In the genomic region with DNA sequence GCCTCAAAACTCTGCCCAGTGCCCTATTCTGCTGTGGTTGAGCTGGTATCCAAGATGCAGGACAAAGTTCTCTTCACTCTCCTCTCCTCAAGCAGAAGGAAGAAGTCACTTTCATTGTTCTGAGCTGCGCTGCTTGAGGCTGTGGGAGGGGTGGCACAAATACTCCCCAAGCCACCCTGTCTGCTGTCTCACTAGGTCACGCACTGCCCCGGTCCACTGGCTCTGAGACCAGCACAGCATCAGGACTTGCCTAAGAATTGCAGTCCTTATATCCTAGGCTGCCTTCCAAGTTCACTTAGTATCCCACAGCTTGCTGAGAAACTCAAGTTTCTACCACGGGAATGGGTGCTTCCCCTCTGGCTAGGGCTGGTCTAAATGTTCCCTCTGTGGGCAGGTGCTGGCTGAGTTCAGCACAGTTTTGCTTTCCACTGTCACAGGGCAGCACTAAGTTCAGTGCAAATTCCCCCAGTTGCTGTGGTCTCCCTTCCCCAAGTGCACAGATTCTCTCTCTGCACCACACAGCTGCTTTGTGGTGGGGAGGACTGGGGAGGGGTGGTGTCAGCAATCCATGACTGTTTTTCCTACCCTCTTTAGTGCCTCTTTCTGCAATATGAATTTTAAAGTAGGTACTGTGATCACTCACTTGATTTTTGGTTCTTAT, we compare ENCODE assay signal across 15 cellular contexts. TPM values are rescaled to one million over a fixed set of nuclear protein-coding genes. Genes with fewer than 3 reads are reported as not detected.
DNase-seq lines count a peak whose midpoint lies in the region; ATAC-seq and TF ChIP-seq lines count a peak whose summit lies in the region.
"Had no signal": no experiment of that assay in that cellular context is flagged by ENCODE, and none has a peak within 500 bp of the region (broad histone marks: within the 10 kb centered on the region; RNA-seq: fewer than 3 reads in every experiment).

No MANE protein-coding gene starts in this region.

- peaks cover 10% of the 10 kb centered on the region for H3K27me3 Mint-ChIP-seq in activated naive CD8-positive, alpha-beta T cell treated with anti-CD3 and anti-CD28 coated beads, Interleukin-2, amount 10 ng/mL, durations not matched to agents 7 days and 5 days
- H3K27me3 Mint-ChIP-seq in type B pancreatic cell, result no peaks in the 10 kb centered on the region

- H3K4me1 Mint-ChIP-seq in activated naive CD8-positive, alpha-beta T cell treated with anti-CD3 and anti-CD28 coated beads, Interleukin-2, amount 10 ng/mL, durations not matched to agents 7 days and 5 days, result peaks cover 5% of the 10 kb centered on the region
- H3K4me1 Mint-ChIP-seq in type B pancreatic cell (ENCODE audit: unreplicated experiment), result no peaks in the 10 kb centered on the region
- H3K4me1 Mint-ChIP-seq: memory B cell had no signal

- ATAC-seq in GM19452 (IDR thresholded peaks at IDR 0.05; ENCODE audit: unreplicated experiment), result peak; percentile 55
- peak; percentile 92 for ATAC-seq in HG02870 (IDR thresholded peaks at IDR 0.05; ENCODE audit: unreplicated experiment)
- peak; percentile 42 for ATAC-seq in activated naive CD8-positive, alpha-beta T cell treated with anti-CD3 and anti-CD28 coated beads, Interleukin-2, amount 10 ng/mL, durations not matched to agents 7 days and 5 days (ENCODE audit: low read depth)

- H3K27ac Mint-ChIP-seq in activated naive CD8-positive, alpha-beta T cell treated with anti-CD3 and anti-CD28 coated beads, Interleukin-2, amount 10 ng/mL, durations not matched to agents 7 days and 5 days, result no peak overlapping the region
- no peak overlapping the region for H3K27ac Mint-ChIP-seq in type B pancreatic cell
- H3K27ac Mint-ChIP-seq: memory B cell had no signal

- H3K36me3 Mint-ChIP-seq in activated naive CD8-positive, alpha-beta T cell treated with anti-CD3 and anti-CD28 coated beads, Interleukin-2, amount 10 ng/mL, durations not matched to agents 7 days and 5 days, result peaks cover 8% of the 10 kb centered on the region
- no peaks in the 10 kb centered on the region for H3K36me3 Mint-ChIP-seq in type B pancreatic cell
- H3K36me3 Mint-ChIP-seq: memory B cell had no signal

- intact Hi-C loops in posterior vena cava (cut with DNase I), result no loop called here

- H3K4me3 ChIP-seq in GM12865 (ENCODE audit: low read depth, low read length), result no peak overlapping the region
- H3K4me3 ChIP-seq: vagina had no signal

- TF ChIP-seq CTCF in GM12865 (IDR thresholded peaks at IDR 0.05; ENCODE audit: insufficient read depth, low read depth, low read length, missing control alignments) (no peak), type B pancreatic cell (conservative IDR thresholded peaks at IDR 0.05) (no peak)

- no peak overlapping the region for H3K4me3 Mint-ChIP-seq in activated naive CD8-positive, alpha-beta T cell treated with anti-CD3 and anti-CD28 coated beads, Interleukin-2, amount 10 ng/mL, durations not matched to agents 7 days and 5 days
- no peak overlapping the region for H3K4me3 Mint-ChIP-seq in type B pancreatic cell
- H3K4me3 Mint-ChIP-seq: memory B cell had no signal

- POLR2A ChIA-PET in activated naive CD8-positive, alpha-beta T cell treated with anti-CD3 and anti-CD28 coated beads, Interleukin-2, amount 10 ng/mL, durations not matched to agents 7 days and 5 days (lab: Charles Lee), result no interaction called here

- DNase-seq in GM12865 (ENCODE audit: low read depth) (peak; percentile 50), type B pancreatic cell (ENCODE audit: extremely low spot score, unreplicated experiment) (no peak), SKM-1 (lab: John Stamatoyannopoulos, UW; ENCODE audit: unreplicated experiment) (no peak), posterior vena cava (ENCODE audit: low spot score) (no peak), SW 1271 (lab: John Stamatoyannopoulos, UW) (no peak)
- DNase-seq in activated naive CD8-positive, alpha-beta T cell treated with anti-CD3 and anti-CD28 coated beads, Interleukin-2, amount 10 ng/mL, durations not matched to agents 7 days and 5 days, result no peak
- DNase-seq: activated CD8-positive, alpha-beta memory T cell treated with anti-CD3 and anti-CD28 coated beads, Interleukin-2, amount 50 U/mL, for 4 hours; aorta; NCI-H146; SHP77 treated with DMSO at 0.1 percent for 48 hours had no signal

- peaks cover 14% of the 10 kb centered on the region for H3K9me3 Mint-ChIP-seq in activated naive CD8-positive, alpha-beta T cell treated with anti-CD3 and anti-CD28 coated beads, Interleukin-2, amount 10 ng/mL, durations not matched to agents 7 days and 5 days
- no peaks in the 10 kb centered on the region for H3K9me3 Mint-ChIP-seq in type B pancreatic cell

RNA-seq across cellular contexts. Expression of gene SLC9C2, which starts 32.4 kb away (rescaled TPM):
- total RNA-seq in activated naive CD8-positive, alpha-beta T cell treated with anti-CD3 and anti-CD28 coated beads, Interleukin-2, amount 10 ng/mL, durations not matched to agents 7 days and 5 days, result not detected
- 0.60 TPM in 1 of 2 replicates, not detected in the other for total RNA-seq in type B pancreatic cell (ENCODE audit: low replicate concordance)
- total RNA-seq in posterior vena cava, result not detected
- total RNA-seq: aorta, dermis microvascular lymphatic vessel endothelial cell, vagina had no signal

Comparison
In these comparisons a context has a peak if more than half of its experiments do, and no peak if none do; other contexts are left out.
1. ATAC-seq: peak in every context shown above with its lines; median percentile 92 in HG02870; 55 in GM19452; 42 in activated naive CD8-positive, alpha-beta T cell treated with anti-CD3 and anti-CD28 coated beads, Interleukin-2, amount 10 ng/mL, durations not matched to agents 7 days and 5 days.